1 cellular context compared by ENCODE assay signal in genomic region chr9:16092627-16093091, GRCh38.
TF ChIP-seq lines count a peak whose summit lies in the region.

No MANE protein-coding gene starts in this region.

TF ChIP-seq in HepG2, 621 proteins besides CTCF, POLR2A, EP300 and RAD21 (continued from another document):
- TF ChIP-seq ZNF574 (CRISPR knock-in tag; IDR thresholded peaks at IDR 0.05) = no peak
- TF ChIP-seq MXD4 (CRISPR knock-in tag; IDR thresholded peaks at IDR 0.05) = no peak
- no peak for TF ChIP-seq LBX2 (CRISPR knock-in tag; IDR thresholded peaks at IDR 0.05; ENCODE audit: borderline replicate concordance)
- TF ChIP-seq IRF2 (CRISPR knock-in tag; IDR thresholded peaks at IDR 0.05) = no peak
- no peak for TF ChIP-seq FLYWCH1 (CRISPR knock-in tag; IDR thresholded peaks at IDR 0.05)
- no peak for TF ChIP-seq HMG20A (CRISPR knock-in tag; IDR thresholded peaks at IDR 0.05; ENCODE audit: borderline replicate concordance)
- no peak for TF ChIP-seq SOX13 (IDR thresholded peaks at IDR 0.05)
- TF ChIP-seq SOX13 (CRISPR knock-in tag; conservative IDR thresholded peaks at IDR 0.05 in 1 of 2, IDR thresholded peaks at IDR 0.05 in 1 of 2) = no peak
- TF ChIP-seq RXRB (CRISPR knock-in tag; IDR thresholded peaks at IDR 0.05; ENCODE audit: borderline replicate concordance) = no peak
